1 cellular context compared by ENCODE assay signal in the genomic region with DNA sequence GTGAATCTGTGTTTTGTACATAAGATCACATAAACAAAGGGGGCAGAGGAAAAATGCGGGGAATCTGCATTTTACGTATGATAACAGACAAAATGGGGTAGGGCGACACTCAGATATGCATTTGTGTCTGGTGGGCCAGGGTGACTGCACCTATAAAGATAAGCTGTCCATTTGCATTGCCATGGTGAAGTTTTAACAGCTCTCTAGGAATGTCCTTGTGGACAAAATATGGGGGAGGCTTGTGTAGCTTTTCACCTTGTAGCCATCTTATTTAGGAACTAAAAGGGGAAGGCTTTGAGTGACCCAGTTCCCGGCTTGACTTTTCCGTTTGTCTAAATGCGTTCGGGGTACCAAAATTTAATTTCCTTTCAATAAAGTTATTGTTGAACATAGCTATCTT.
TF ChIP-seq lines count a peak whose summit lies in the region.

No MANE protein-coding gene starts in this region.

TF ChIP-seq in A549, 52 proteins besides CTCF, POLR2A, EP300 and RAD21 (continued from another document):
- TF ChIP-seq ELK1 (IDR thresholded peaks at IDR 0.05; ENCODE audit: low read depth, low read length) (no peak), MAZ (IDR thresholded peaks at IDR 0.05; ENCODE audit: borderline replicate concordance, low read depth, low read length) (no peak), CBX2 (IDR thresholded peaks at IDR 0.05; ENCODE audit: borderline replicate concordance, low read depth) (no peak), NR3C1 (IDR thresholded peaks at IDR 0.05) (no peak), REST (IDR thresholded peaks at IDR 0.05) (no peak)
- TF ChIP-seq, protein P1, sequence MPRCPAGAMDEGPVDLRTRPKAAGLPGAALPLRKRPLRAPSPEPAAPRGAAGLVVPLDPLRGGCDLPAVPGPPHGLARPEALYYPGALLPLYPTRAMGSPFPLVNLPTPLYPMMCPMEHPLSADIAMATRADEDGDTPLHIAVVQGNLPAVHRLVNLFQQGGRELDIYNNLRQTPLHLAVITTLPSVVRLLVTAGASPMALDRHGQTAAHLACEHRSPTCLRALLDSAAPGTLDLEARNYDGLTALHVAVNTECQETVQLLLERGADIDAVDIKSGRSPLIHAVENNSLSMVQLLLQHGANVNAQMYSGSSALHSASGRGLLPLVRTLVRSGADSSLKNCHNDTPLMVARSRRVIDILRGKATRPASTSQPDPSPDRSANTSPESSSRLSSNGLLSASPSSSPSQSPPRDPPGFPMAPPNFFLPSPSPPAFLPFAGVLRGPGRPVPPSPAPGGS (IDR thresholded peaks at IDR 0.05) = no peak
